Comparison of ENCODE assay signal across 13 cellular contexts in the genomic region with DNA sequence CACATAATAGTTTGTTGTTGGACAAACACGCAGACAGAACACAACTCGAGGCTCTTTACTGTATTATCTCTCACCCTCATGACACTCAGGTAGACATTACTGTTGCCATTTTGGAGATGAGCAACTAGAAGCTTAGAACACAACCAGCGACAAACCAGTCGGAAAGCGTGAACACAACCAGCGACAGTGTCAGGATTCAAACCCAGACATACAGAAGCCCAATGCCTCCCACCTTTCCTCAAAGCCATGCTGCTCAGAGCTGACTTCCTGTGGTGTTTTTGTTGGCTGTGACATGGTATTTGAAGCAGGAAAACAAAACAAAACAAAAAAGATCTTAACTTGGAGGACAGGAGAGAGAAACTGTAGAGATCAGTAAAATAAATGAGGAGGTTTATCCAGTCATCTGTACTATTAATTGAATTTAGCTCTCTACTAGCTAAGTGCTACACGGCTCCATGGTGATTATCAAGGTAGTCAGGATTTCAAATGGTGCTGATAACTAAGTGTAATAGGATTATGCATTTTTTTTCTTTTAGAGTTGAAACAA.
DNase-seq lines count a peak whose midpoint lies in the region; ATAC-seq and TF ChIP-seq lines count a peak whose summit lies in the region.
"Had no signal": no experiment of that assay in that cellular context is flagged by ENCODE, and none has a peak within 500 bp of the region (broad histone marks: within the 10 kb centered on the region; RNA-seq: fewer than 3 reads in every experiment).

No MANE protein-coding gene starts in this region.

- no peak overlapping the region for H2BK5ac ChIP-seq in H9 (ENCODE audit: insufficient read length, low read length)

- peaks cover 18 to 28% of the 10 kb centered on the region in 2 experiments for H3K4me1 Mint-ChIP-seq in H9
- H3K4me1 Mint-ChIP-seq in activated T-helper 2 cell treated with anti-CD3 and anti-CD28 coated beads, Interferon-gamma antibody, Interleukin-2, Interleukin-4, amounts not matched to agents 10 μg/mL and 5 μg/mL and 100 μg/mL, durations not matched to agents 14 hours and 24 hours and 36 hours (ENCODE audit: low read depth), result peaks cover 21% of the 10 kb centered on the region
- H3K4me1 Mint-ChIP-seq in activated CD4-positive, alpha-beta memory T cell treated with anti-CD3 and anti-CD28 coated beads, Interleukin-2, amount 10 ng/mL, durations not matched to agents 7 days and 5 days, result peaks cover 8% of the 10 kb centered on the region

- no peaks in the 10 kb centered on the region for H3K23me2 ChIP-seq in H9 (ENCODE audit: insufficient read length, low read depth, low read length, poor library complexity, severe bottlenecking)

- H3K27ac ChIP-seq in H9 (ENCODE audit: insufficient read length, low read depth, low read length) (no peak overlapping the region), right cardiac atrium (ENCODE audit: low read length) (no peak overlapping the region), gastrocnemius medialis (peak overlapping the region; percentile 3 to 50 (median 34))

- H3K36me3 Mint-ChIP-seq in H9 (ENCODE audit: insufficient read depth in 1 of 3, low read depth in 3 of 3), result no peaks in the 10 kb centered on the region
- H3K36me3 Mint-ChIP-seq in activated T-helper 2 cell treated with anti-CD3 and anti-CD28 coated beads, Interferon-gamma antibody, Interleukin-2, Interleukin-4, amounts not matched to agents 10 μg/mL and 5 μg/mL and 100 μg/mL, durations not matched to agents 14 hours and 24 hours and 36 hours (ENCODE audit: low read depth), result no peaks in the 10 kb centered on the region
- H3K36me3 Mint-ChIP-seq in activated CD4-positive, alpha-beta memory T cell treated with anti-CD3 and anti-CD28 coated beads, Interleukin-2, amount 10 ng/mL, durations not matched to agents 7 days and 5 days (ENCODE audit: low read depth), result no peaks in the 10 kb centered on the region
- H3K36me3 Mint-ChIP-seq: CD4-positive, CD25-positive, alpha-beta regulatory T cell had no signal

- ATAC-seq in right cardiac atrium (peak; percentile 44 to 70), gastrocnemius medialis (no peak)
- ATAC-seq: esophagus mucosa had no signal

- no peak overlapping the region for H4K91ac ChIP-seq in H9 (ENCODE audit: insufficient read length, low read depth, low read length)

- H2BK12ac ChIP-seq in H9 (ENCODE audit: insufficient read length, low read depth, low read length), result no peak overlapping the region

- DNase-seq in H9 (no peak), right cardiac atrium (no peak), gastrocnemius medialis (no peak), AG08395 (ENCODE audit: low spot score) (no peak), OCI-M1 (lab: John Stamatoyannopoulos, UW) (no peak)
- DNase-seq in activated T-helper 2 cell treated with anti-CD3 and anti-CD28 coated beads, Interferon-gamma antibody, Interleukin-2, Interleukin-4, amounts not matched to agents 10 μg/mL and 5 μg/mL and 100 μg/mL, durations not matched to agents 14 hours and 24 hours and 36 hours (ENCODE audit: low spot score), result no peak
- DNase-seq in activated CD4-positive, alpha-beta memory T cell treated with anti-CD3 and anti-CD28 coated beads, Interleukin-2, amount 10 ng/mL, durations not matched to agents 7 days and 5 days, result no peak
- DNase-seq: activated T-cell treated with anti-CD3 and anti-CD28 coated beads, Interleukin-2, amount 50 U/mL, for 1 hour; CD4-positive, CD25-positive, alpha-beta regulatory T cell; NCI-H1092; stimulated activated CD4-positive, alpha-beta T cell treated with anti-CD3 and anti-CD28 coated beads, Interleukin-2, amount 100 ng/mL, for 24 hours; stimulated activated naive CD4-positive, alpha-beta T cell had no signal

- H3K27me3 Mint-ChIP-seq in H9 (ENCODE audit: low read depth), result no peaks in the 10 kb centered on the region
- H3K27me3 Mint-ChIP-seq in activated T-helper 2 cell treated with anti-CD3 and anti-CD28 coated beads, Interferon-gamma antibody, Interleukin-2, Interleukin-4, amounts not matched to agents 10 μg/mL and 5 μg/mL and 100 μg/mL, durations not matched to agents 14 hours and 24 hours and 36 hours (ENCODE audit: low read depth), result no peaks in the 10 kb centered on the region
- H3K27me3 Mint-ChIP-seq in activated CD4-positive, alpha-beta memory T cell treated with anti-CD3 and anti-CD28 coated beads, Interleukin-2, amount 10 ng/mL, durations not matched to agents 7 days and 5 days, result peaks cover 7% of the 10 kb centered on the region

- H3K4ac ChIP-seq in H9 (ENCODE audit: low read depth, low read length), result no peak overlapping the region

- no peak overlapping the region for H4K5ac ChIP-seq in H9 (ENCODE audit: insufficient read length, low read depth, low read length)

- H2BK15ac ChIP-seq in H9 (ENCODE audit: low read depth, low read length), result no peak overlapping the region

- H3K79me1 ChIP-seq in H9 (ENCODE audit: insufficient read depth, low read depth, low read length, poor library complexity, severe bottlenecking), result no peaks in the 10 kb centered on the region

- intact Hi-C loops in activated T-helper 2 cell treated with anti-CD3 and anti-CD28 coated beads, Interferon-gamma antibody, Interleukin-2, Interleukin-4, amounts not matched to agents 10 μg/mL and 5 μg/mL and 100 μg/mL, durations not matched to agents 14 hours and 24 hours and 36 hours (cut with micrococcal nuclease), result no loop called here
- intact Hi-C loops in right cardiac atrium (cut with DNase I) (no loop called here), gastrocnemius medialis (cut with DNase I; ENCODE audit: low total_unique reads) (no loop called here)

- no peak overlapping the region for H4K8ac ChIP-seq in H9 (replicated peaks; ENCODE audit: insufficient read length, low read depth, low read length)

- H3K4me3 ChIP-seq in right cardiac atrium (ENCODE audit: low read length), result no peak overlapping the region
- H3K4me3 ChIP-seq in gastrocnemius medialis, result no peak overlapping the region

- TF ChIP-seq CTCF in H9 (conservative IDR thresholded peaks at IDR 0.05) (no peak), gastrocnemius medialis (IDR thresholded peaks at IDR 0.05 in 4 of 5, conservative IDR thresholded peaks at IDR 0.05 in 1 of 5) (no peak)

- WGBS in H9 (ENCODE audit: extremely low coverage, insufficient read length, low lambda C conversion rate), result no CpG with 5 or more reads among the region's 7 CpGs
- 67% methylated on average over 7 of the region's 7 CpGs for WGBS in right cardiac atrium

- H3K27ac Mint-ChIP-seq in H9, result peak overlapping the region in 2 of 3 experiments; percentile 12 to 68; a peak in 4 of 7 replicates
- peak overlapping the region; percentile 56 for H3K27ac Mint-ChIP-seq in activated T-helper 2 cell treated with anti-CD3 and anti-CD28 coated beads, Interferon-gamma antibody, Interleukin-2, Interleukin-4, amounts not matched to agents 10 μg/mL and 5 μg/mL and 100 μg/mL, durations not matched to agents 14 hours and 24 hours and 36 hours
- no peak overlapping the region for H3K27ac Mint-ChIP-seq in activated CD4-positive, alpha-beta memory T cell treated with anti-CD3 and anti-CD28 coated beads, Interleukin-2, amount 10 ng/mL, durations not matched to agents 7 days and 5 days
- H3K27ac Mint-ChIP-seq: CD4-positive, CD25-positive, alpha-beta regulatory T cell had no signal

- H3K9ac ChIP-seq in H9 (ENCODE audit: extremely low read depth, insufficient read length, low read length), result no peak overlapping the region

- H3K9me3 ChIP-seq in H9 (ENCODE audit: control insufficient read depth, low read depth, low read length) (no peaks in the 10 kb centered on the region), right cardiac atrium (ENCODE audit: control insufficient read depth, low read length) (no peaks in the 10 kb centered on the region), gastrocnemius medialis (no peaks in the 10 kb centered on the region)

- H3T11ph ChIP-seq in H9 (ENCODE audit: low read length), result no peak overlapping the region

- H2BK20ac ChIP-seq in H9 (ENCODE audit: low read depth, low read length, poor library complexity, severe bottlenecking), result no peak overlapping the region

- no peak overlapping the region for H3K4me2 ChIP-seq in H9 (ENCODE audit: insufficient read depth, insufficient read length, low read length)

- no peak overlapping the region for H3K14ac ChIP-seq in H9 (ENCODE audit: insufficient read depth, low read length)

- H2AK5ac ChIP-seq in H9 (ENCODE audit: insufficient read length, low read length), result no peak overlapping the region

- no peak overlapping the region for H2BK120ac ChIP-seq in H9 (ENCODE audit: low read depth, low read length, poor library complexity, severe bottlenecking)

- CTCF ChIA-PET in activated CD4-positive, alpha-beta memory T cell treated with anti-CD3 and anti-CD28 coated beads, Interleukin-2, amount 10 ng/mL, durations not matched to agents 7 days and 5 days (lab: Charles Lee), result no interaction called here

- H3K79me2 ChIP-seq in H9 (ENCODE audit: insufficient read depth, low read length), result no peaks in the 10 kb centered on the region

- no peak overlapping the region for H3K4me3 Mint-ChIP-seq in H9
- no peak overlapping the region for H3K4me3 Mint-ChIP-seq in activated T-helper 2 cell treated with anti-CD3 and anti-CD28 coated beads, Interferon-gamma antibody, Interleukin-2, Interleukin-4, amounts not matched to agents 10 μg/mL and 5 μg/mL and 100 μg/mL, durations not matched to agents 14 hours and 24 hours and 36 hours (ENCODE audit: low read depth)
- no peak overlapping the region for H3K4me3 Mint-ChIP-seq in activated CD4-positive, alpha-beta memory T cell treated with anti-CD3 and anti-CD28 coated beads, Interleukin-2, amount 10 ng/mL, durations not matched to agents 7 days and 5 days
- H3K4me3 Mint-ChIP-seq: CD4-positive, CD25-positive, alpha-beta regulatory T cell had no signal

- H3K23ac ChIP-seq in H9 (ENCODE audit: insufficient read length, low read depth, low read length), result no peak overlapping the region

- no peaks in the 10 kb centered on the region for H3K27me3 ChIP-seq in H9 (ENCODE audit: insufficient read depth, low read length)
- no peaks in the 10 kb centered on the region for H3K27me3 ChIP-seq in right cardiac atrium (ENCODE audit: control insufficient read depth, insufficient read depth)
- no peaks in the 10 kb centered on the region for H3K27me3 ChIP-seq in gastrocnemius medialis

- peaks cover 2% of the 10 kb centered on the region for H4K20me1 ChIP-seq in H9 (ENCODE audit: control insufficient read depth, insufficient read depth, insufficient read length)

- in situ Hi-C loops in gastrocnemius medialis (cut with MboI; ENCODE audit: low sequenced_read_pairs in 4 of 4), result no loop called here

- no peak overlapping the region for H3K18ac ChIP-seq in H9 (ENCODE audit: insufficient read length, low read depth, low read length)

- no peaks in the 10 kb centered on the region for H3K36me3 ChIP-seq in gastrocnemius medialis

- H3K4me1 ChIP-seq in H9 (ENCODE audit: insufficient read depth, low read length) (0 out of 2 replicates have a peak, but pooled peaks cover 4% of the 10 kb centered on the region), right cardiac atrium (ENCODE audit: control insufficient read depth, insufficient read depth, low read length) (peaks cover 11% of the 10 kb centered on the region), gastrocnemius medialis (peaks cover 16 to 41% of the 10 kb centered on the region in 2 donors)

- POLR2A ChIA-PET in activated CD4-positive, alpha-beta memory T cell treated with anti-CD3 and anti-CD28 coated beads, Interleukin-2, amount 10 ng/mL, durations not matched to agents 7 days and 5 days (lab: Charles Lee), result no interaction called here

- no peak overlapping the region for H3K56ac ChIP-seq in H9 (ENCODE audit: insufficient read length, low read depth, low read length)

- TF ChIP-seq POLR2A in gastrocnemius medialis (IDR thresholded peaks at IDR 0.05), result no peak

- no peaks in the 10 kb centered on the region for H3K9me3 Mint-ChIP-seq in H9
- H3K9me3 Mint-ChIP-seq in activated T-helper 2 cell treated with anti-CD3 and anti-CD28 coated beads, Interferon-gamma antibody, Interleukin-2, Interleukin-4, amounts not matched to agents 10 μg/mL and 5 μg/mL and 100 μg/mL, durations not matched to agents 14 hours and 24 hours and 36 hours, result no peaks in the 10 kb centered on the region
- no peaks in the 10 kb centered on the region for H3K9me3 Mint-ChIP-seq in activated CD4-positive, alpha-beta memory T cell treated with anti-CD3 and anti-CD28 coated beads, Interleukin-2, amount 10 ng/mL, durations not matched to agents 7 days and 5 days

- H2AFZ ChIP-seq in H9 (ENCODE audit: low read length), result no peak overlapping the region

Comparison
In these comparisons a context has a peak if more than half of its experiments do, and no peak if none do; other contexts are left out.
1. H3K27ac ChIP-seq: peak in gastrocnemius medialis (4 of 4); none in H9 (single experiment) and right cardiac atrium (single experiment).
2. ATAC-seq: peak in right cardiac atrium (2 of 2); none in gastrocnemius medialis (0 of 2).